In the genomic region with DNA sequence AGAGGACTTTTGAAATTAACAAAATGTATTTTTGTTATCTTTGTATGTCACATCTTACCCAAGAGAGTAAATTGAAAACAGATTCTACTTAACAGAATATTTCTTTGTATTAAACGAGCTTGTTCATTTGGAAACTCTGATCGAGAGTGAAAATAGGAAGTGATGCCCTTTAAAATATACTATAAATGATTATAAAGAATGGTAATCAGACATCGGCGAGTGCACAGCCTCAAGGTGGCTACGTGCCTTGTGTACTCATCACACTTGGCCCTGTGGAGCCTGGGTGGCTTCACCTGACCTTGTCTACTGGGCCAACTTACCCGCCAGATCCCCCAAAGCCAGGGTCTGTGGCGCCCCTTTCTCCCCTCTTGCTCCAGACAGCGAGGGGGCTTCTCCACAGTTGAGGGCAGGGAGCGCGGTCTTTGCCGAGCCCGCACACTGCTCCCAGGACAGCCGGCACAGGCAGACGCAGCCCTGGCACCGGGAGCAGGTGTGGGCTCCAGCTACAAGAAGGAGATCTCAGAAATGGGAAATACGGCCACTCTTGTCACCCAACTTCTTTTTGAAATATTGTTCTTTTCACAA, we compare ENCODE assay signal across 17 cellular contexts.
"Had no signal": no experiment of that assay in that cellular context is flagged by ENCODE, and none has a peak within 500 bp of the region (broad histone marks: within the 10 kb centered on the region; RNA-seq: fewer than 3 reads in every experiment).

No MANE protein-coding gene starts in this region.

- H3K27me3 ChIP-seq: body of pancreas, colonic mucosa, esophagus muscularis mucosa, ovary had no signal

- H3K36me3 ChIP-seq: colonic mucosa, esophagus muscularis mucosa, ovary had no signal

- ATAC-seq: activated CD4-positive, alpha-beta T cell treated with anti-CD3 and anti-CD28 coated beads for 36 hours; activated naive CD4-positive, alpha-beta T cell treated with anti-CD3 and anti-CD28 coated beads, Interleukin-2, amount 50 U/mL, for 72 hours; body of pancreas; left lobe of liver had no signal

- H3K9me3 ChIP-seq: body of pancreas, colonic mucosa, esophagus muscularis mucosa, ovary had no signal

- H3K27ac ChIP-seq: body of pancreas, colonic mucosa, esophagus muscularis mucosa, ovary had no signal

- H3K4me3 ChIP-seq: body of pancreas, colonic mucosa, esophagus muscularis mucosa, ovary had no signal

- H3K4me1 ChIP-seq: body of pancreas, colonic mucosa, esophagus muscularis mucosa had no signal

- DNase-seq: activated CD4-positive, alpha-beta memory T cell treated with anti-CD3 and anti-CD28 coated beads for 36 hours; activated CD4-positive, alpha-beta T cell treated with anti-CD3 and anti-CD28 coated beads for 36 hours; activated effector memory CD4-positive, alpha-beta T cell treated with anti-CD3 and anti-CD28 coated beads, Interleukin-2, amount 50 U/mL, for 16 hours; activated T-cell treated with anti-CD3 and anti-CD28 coated beads, Interleukin-2, amount 50 U/mL, for 48 hours; amygdala; body of pancreas; caudate nucleus; colonic mucosa; islet precursor cell; mammary epithelial cell; naive B cell; ovary; stimulated activated CD4-positive, alpha-beta T cell treated with anti-CD3 and anti-CD28 coated beads, Interleukin-12 subunit alpha, Interleukin-12 subunit beta, amount 100 ng/mL, for 4 hours; stimulated activated CD4-positive, alpha-beta T cell treated with anti-CD3 and anti-CD28 coated beads, Interleukin-2, amount 100 ng/mL, for 24 hours had no signal
